11 cellular contexts compared by ENCODE assay signal in the genomic region with DNA sequence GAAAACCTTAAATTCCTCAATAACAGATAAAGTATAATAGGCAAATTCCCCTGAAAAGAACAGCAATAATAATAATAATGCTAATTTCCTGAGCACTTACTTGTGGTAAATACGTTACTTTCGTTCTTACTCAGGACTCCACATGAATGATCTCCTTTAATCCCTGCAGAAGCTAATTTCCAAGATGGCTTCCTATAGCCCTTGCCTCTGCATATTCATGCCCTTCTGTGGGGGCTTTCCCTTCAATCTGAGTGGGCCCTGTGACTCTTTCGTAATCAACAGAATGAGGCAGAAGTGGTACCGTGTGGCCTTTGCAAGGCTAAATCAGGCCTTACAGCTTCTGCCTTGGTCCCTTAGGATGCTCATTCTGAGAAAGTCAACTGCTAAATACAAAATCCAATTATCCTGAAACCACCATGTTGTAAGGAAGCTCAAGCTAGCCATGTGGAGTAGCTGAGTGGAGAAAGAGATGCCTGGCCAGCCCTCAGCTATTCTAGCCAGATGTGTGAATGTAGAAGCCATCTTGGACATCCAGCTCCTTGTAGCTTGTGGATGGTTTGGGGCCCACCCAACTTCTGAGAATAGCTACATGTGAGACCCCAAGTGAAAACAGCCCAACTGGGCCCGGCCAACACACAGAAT. TPM values are rescaled to one million over a fixed set of nuclear protein-coding genes. Genes with fewer than 3 reads are reported as not detected.
A peak's percentile ranks its signal among the peaks of the same experiment; 100 is the strongest.
DNase-seq lines count a peak whose midpoint lies in the region; ATAC-seq and TF ChIP-seq lines count a peak whose summit lies in the region.
"Had no signal": no experiment of that assay in that cellular context is flagged by ENCODE, and none has a peak within 500 bp of the region (broad histone marks: within the 10 kb centered on the region; RNA-seq: fewer than 3 reads in every experiment).

No MANE protein-coding gene starts in this region.

- no peak for DNase-seq in activated CD4-positive, CD25-positive, alpha-beta regulatory T cell treated with anti-CD3 and anti-CD28 coated beads, Interleukin-2, amount 50 U/mL, for 72 hours
- DNase-seq in activated B cell treated with CpG ODN at 0.5 μM for 24 hours, result no peak
- DNase-seq in stimulated activated CD4-positive, alpha-beta T cell treated with anti-CD3 and anti-CD28 coated beads, Interleukin-4, amount 100 ng/mL, for 24 hours, result peak; percentile 54
- DNase-seq in cerebellar nuclear complex (lab: John Stamatoyannopoulos, UW), result no peak
- no peak for DNase-seq in Caco-2
- DNase-seq in NCI-H1930 (lab: John Stamatoyannopoulos, UW), result no peak
- DNase-seq: NCI-H446, nucleus accumbens had no signal

- CTCF ChIA-PET in activated B cell treated with CpG ODN at 0.5 μM for 24 hours (lab: Charles Lee) (interaction anchor here (1.3 kb wide), 1 partner anchor 31 kb away, joined by 3 read pairs; no protein-coding TSS in a partner anchor), Caco-2 (lab: Charles Lee) (no interaction called here)

- H3K27me3 ChIP-seq in Caco-2 (replicated peaks; ENCODE audit: control insufficient read depth, insufficient read depth, low read length), result no peaks in the 10 kb centered on the region

- ATAC-seq in activated CD4-positive, CD25-positive, alpha-beta regulatory T cell treated with anti-CD3 and anti-CD28 coated beads, Interleukin-2, amount 50 U/mL, for 24 hours, result peak; percentile 86 to 92
- ATAC-seq in GM21786 (IDR thresholded peaks at IDR 0.05; ENCODE audit: unreplicated experiment) (peak; percentile 53), activated B cell treated with CpG ODN at 0.5 μM for 24 hours (ENCODE audit: low read depth) (peak; percentile 71)
- ATAC-seq: A549 had no signal

- no peak overlapping the region for H3K27ac Mint-ChIP-seq in activated B cell treated with CpG ODN at 0.5 μM for 24 hours
- no peak overlapping the region for H3K27ac Mint-ChIP-seq in Caco-2 (ENCODE audit: unreplicated experiment)

- H3K9me3 Mint-ChIP-seq in activated B cell treated with CpG ODN at 0.5 μM for 24 hours (no peaks in the 10 kb centered on the region), Caco-2 (ENCODE audit: unreplicated experiment) (no peaks in the 10 kb centered on the region)

- H3K36me3 Mint-ChIP-seq in activated B cell treated with CpG ODN at 0.5 μM for 24 hours (ENCODE audit: low read depth), result no peaks in the 10 kb centered on the region
- no peaks in the 10 kb centered on the region for H3K36me3 Mint-ChIP-seq in Caco-2 (ENCODE audit: insufficient read depth, unreplicated experiment)

- intact Hi-C loops in activated B cell treated with CpG ODN at 0.5 μM for 24 hours (cut with micrococcal nuclease), result loop anchor here (1.0 to 5.0 kb wide), 4 partner anchors 17 to 1148 kb away; no protein-coding TSS in a partner anchor
- intact Hi-C loops in Caco-2 (cut with micrococcal nuclease; ENCODE audit: unreplicated experiment), result no loop called here

- no TSS peak for BruUV-seq in Caco-2 (replicated peaks; lab: Mats Ljungman, UMichigan)

- POLR2A ChIA-PET in activated B cell treated with CpG ODN at 0.5 μM for 24 hours (lab: Charles Lee) (interaction anchor here (1.6 to 2.3 kb wide), 3 partner anchors 51 to 189 kb away, joined by 5 to 11 read pairs (median 6); partner anchors contain the start of genes NOL7 and SIRT5), Caco-2 (lab: Charles Lee) (no interaction called here)

- TF ChIP-seq CTCF in activated B cell treated with CpG ODN at 0.5 μM for 24 hours (IDR thresholded peaks at IDR 0.05) (no peak), Caco-2 (IDR thresholded peaks at IDR 0.05; ENCODE audit: insufficient read depth in 1 of 2, low read depth in 1 of 2, low read length in 1 of 2, severe bottlenecking in 1 of 2, unreplicated experiment in 1 of 2) (no peak)

- no peaks in the 10 kb centered on the region for H3K36me3 ChIP-seq in Caco-2 (ENCODE audit: control insufficient read depth, insufficient read depth, low read length)

- H3K4me3 Mint-ChIP-seq in activated B cell treated with CpG ODN at 0.5 μM for 24 hours (no peak overlapping the region), Caco-2 (ENCODE audit: unreplicated experiment) (no peak overlapping the region)

- no peak overlapping the region for H3K4me3 ChIP-seq in Caco-2 (ENCODE audit: low read depth, low read length)
- H3K4me3 ChIP-seq: A549 had no signal

- H3K27me3 Mint-ChIP-seq in activated B cell treated with CpG ODN at 0.5 μM for 24 hours, result no peaks in the 10 kb centered on the region
- no peaks in the 10 kb centered on the region for H3K27me3 Mint-ChIP-seq in Caco-2 (ENCODE audit: insufficient read depth, unreplicated experiment)

- no peaks in the 10 kb centered on the region for H3K9me3 ChIP-seq in Caco-2

- H3K4me1 Mint-ChIP-seq in activated B cell treated with CpG ODN at 0.5 μM for 24 hours (peaks cover 47% of the 10 kb centered on the region), Caco-2 (ENCODE audit: low read depth, unreplicated experiment) (no peaks in the 10 kb centered on the region)

- no peaks in the 10 kb centered on the region for H3K4me1 ChIP-seq in Caco-2
- H3K4me1 ChIP-seq: A549 had no signal

RNA-seq across cellular contexts. Expression of gene MCUR1, which starts 50.5 kb away (rescaled TPM):
- total RNA-seq in activated B cell treated with CpG ODN at 0.5 μM for 24 hours, result 13.6 and 14.1 TPM in 2 replicates
- 61.2 and 64.8 TPM in 2 replicates for total RNA-seq in Caco-2 (2022)

RNA-seq across cellular contexts. Expression of gene RANBP9, which starts 52.2 kb away (rescaled TPM):
- 30.7 and 34.7 TPM in 2 replicates for total RNA-seq in activated B cell treated with CpG ODN at 0.5 μM for 24 hours
- 36.7 and 38.2 TPM in 2 replicates for total RNA-seq in Caco-2 (2022)
